ENCODE assay signal across 19 cellular contexts in genomic region chr13:33135097-33135496, GRCh38.
A peak's percentile ranks its signal among the peaks of the same experiment; 100 is the strongest.
DNase-seq lines count a peak whose midpoint lies in the region; ATAC-seq and TF ChIP-seq lines count a peak whose summit lies in the region.
"Had no signal": no experiment of that assay in that cellular context is flagged by ENCODE, and none has a peak within 500 bp of the region (broad histone marks: within the 10 kb centered on the region; RNA-seq: fewer than 3 reads in every experiment).

No MANE protein-coding gene starts in this region.

- CTCF ChIA-PET in Calu3 (lab: Charles Lee): no interaction called here

- H3K36me3 Mint-ChIP-seq in Calu3 (ENCODE audit: insufficient read depth, unreplicated experiment): no peaks in the 10 kb centered on the region

- TF ChIP-seq CTCF in GM12865 (IDR thresholded peaks at IDR 0.05; ENCODE audit: insufficient read depth, low read depth, low read length, missing control alignments): no peak
- no peak for TF ChIP-seq CTCF in mucosa of descending colon (IDR thresholded peaks at IDR 0.05)
- no peak for TF ChIP-seq CTCF in lower lobe of right lung (IDR thresholded peaks at IDR 0.05)
- TF ChIP-seq CTCF in Calu3 (IDR thresholded peaks at IDR 0.05; ENCODE audit: unreplicated experiment): no peak

- H3K27ac ChIP-seq in lower lobe of right lung (no peak overlapping the region), aorta (ENCODE audit: low read depth in 1 of 2, low read length in 2 of 2) (no peak overlapping the region)
- H3K27ac ChIP-seq: A549, PC-9, SJSA1 had no signal

- H3K4me3 Mint-ChIP-seq in Calu3 (ENCODE audit: low read depth, unreplicated experiment): no peak overlapping the region
- H3K4me3 Mint-ChIP-seq: HFFc6 had no signal

- H3K4me1 ChIP-seq in mucosa of descending colon (ENCODE audit: low read depth): no peaks in the 10 kb centered on the region
- no peaks in the 10 kb centered on the region for H3K4me1 ChIP-seq in lower lobe of right lung
- H3K4me1 ChIP-seq in aorta (ENCODE audit: control insufficient read depth in 1 of 2, insufficient read depth in 2 of 2, low read length in 2 of 2): peaks cover 0 to 4% of the 10 kb centered on the region in 2 donors
- H3K4me1 ChIP-seq: A549 had no signal

- no peak overlapping the region for H3K4me3 ChIP-seq in GM12865 (ENCODE audit: low read depth, low read length)
- no peak overlapping the region for H3K4me3 ChIP-seq in mucosa of descending colon
- no peak overlapping the region for H3K4me3 ChIP-seq in lower lobe of right lung
- no peak overlapping the region for H3K4me3 ChIP-seq in aorta (ENCODE audit: low read length in 2 of 2)
- H3K4me3 ChIP-seq: A549, K562, PC-9, SJSA1 had no signal

- intact Hi-C loops in mucosa of descending colon (cut with DNase I, micrococcal nuclease) (no loop called here), lower lobe of right lung (cut with DNase I) (no loop called here), Calu3 (cut with micrococcal nuclease; ENCODE audit: unreplicated experiment) (no loop called here), aorta (cut with DNase I) (no loop called here)

- no peaks in the 10 kb centered on the region for H3K27me3 Mint-ChIP-seq in Calu3 (ENCODE audit: unreplicated experiment)

- ATAC-seq in GM18868 (IDR thresholded peaks at IDR 0.05; ENCODE audit: unreplicated experiment) (peak; percentile 68), HG02870 (IDR thresholded peaks at IDR 0.05; ENCODE audit: unreplicated experiment) (peak; percentile 50), mucosa of descending colon (peak; percentile 39), lower lobe of right lung (no peak), aorta (ENCODE audit: low FRiP score) (no peak)
- ATAC-seq: A549, K562 had no signal

- H3K4me1 Mint-ChIP-seq in Calu3 (ENCODE audit: low read depth, unreplicated experiment): no peaks in the 10 kb centered on the region

- H3K9me3 Mint-ChIP-seq in Calu3 (ENCODE audit: low read depth, unreplicated experiment): no peaks in the 10 kb centered on the region
- H3K9me3 Mint-ChIP-seq: HFFc6 had no signal

- H3K36me3 ChIP-seq in mucosa of descending colon (ENCODE audit: low read depth): no peaks in the 10 kb centered on the region
- peaks cover 28% of the 10 kb centered on the region for H3K36me3 ChIP-seq in lower lobe of right lung
- peaks cover 0 to 4% of the 10 kb centered on the region in 2 donors for H3K36me3 ChIP-seq in aorta (ENCODE audit: control insufficient read depth in 1 of 2, insufficient read depth in 2 of 2, low read length in 1 of 2)

- BruUV-seq in Calu3 (replicated peaks; lab: Mats Ljungman, UMichigan): no TSS peak

- peak; percentile 22 for DNase-seq in GM12865 (ENCODE audit: low read depth)
- no peak for DNase-seq in mucosa of descending colon
- no peak for DNase-seq in lower lobe of right lung
- no peak for DNase-seq in Calu3
- no peak for DNase-seq in aorta
- DNase-seq: C1 segment of cervical spinal cord, DMS153, HFFc6, NCI-H1048, NCI-H1436 treated with DMSO at 0.1 percent for 48 hours, NCI-H2029 treated with DMSO at 0.1 percent for 48 hours, NCI-H748 treated with DMSO at 0.1 percent for 48 hours, PC-9, SW 1271 had no signal

- H3K27me3 ChIP-seq in lower lobe of right lung (ENCODE audit: low read depth) (no peaks in the 10 kb centered on the region), aorta (ENCODE audit: control insufficient read depth in 1 of 2, insufficient read depth in 2 of 2, low read length in 1 of 2) (no peaks in the 10 kb centered on the region)
- H3K27me3 ChIP-seq: SJSA1 had no signal

- H3K9me3 ChIP-seq in mucosa of descending colon: no peaks in the 10 kb centered on the region
- no peaks in the 10 kb centered on the region for H3K9me3 ChIP-seq in lower lobe of right lung
- no peaks in the 10 kb centered on the region for H3K9me3 ChIP-seq in aorta (ENCODE audit: control insufficient read depth, low read length)
- H3K9me3 ChIP-seq: A549, SJSA1 had no signal

- no peak overlapping the region for H3K27ac Mint-ChIP-seq in Calu3 (ENCODE audit: unreplicated experiment)
- H3K27ac Mint-ChIP-seq: HFFc6 had no signal

- WGBS in aorta, 2 donors: 74 to 78% methylated on average over 1 of the region's 1 CpG

Comparison
In these comparisons a context has a peak if more than half of its experiments do, and no peak if none do; other contexts are left out.
1. ATAC-seq: peak in GM18868 (single experiment), HG02870 (single experiment) and mucosa of descending colon (single experiment); none in lower lobe of right lung (0 of 2) and aorta (single experiment).